ENCODE assay signal across 26 cellular contexts in the genomic region with DNA sequence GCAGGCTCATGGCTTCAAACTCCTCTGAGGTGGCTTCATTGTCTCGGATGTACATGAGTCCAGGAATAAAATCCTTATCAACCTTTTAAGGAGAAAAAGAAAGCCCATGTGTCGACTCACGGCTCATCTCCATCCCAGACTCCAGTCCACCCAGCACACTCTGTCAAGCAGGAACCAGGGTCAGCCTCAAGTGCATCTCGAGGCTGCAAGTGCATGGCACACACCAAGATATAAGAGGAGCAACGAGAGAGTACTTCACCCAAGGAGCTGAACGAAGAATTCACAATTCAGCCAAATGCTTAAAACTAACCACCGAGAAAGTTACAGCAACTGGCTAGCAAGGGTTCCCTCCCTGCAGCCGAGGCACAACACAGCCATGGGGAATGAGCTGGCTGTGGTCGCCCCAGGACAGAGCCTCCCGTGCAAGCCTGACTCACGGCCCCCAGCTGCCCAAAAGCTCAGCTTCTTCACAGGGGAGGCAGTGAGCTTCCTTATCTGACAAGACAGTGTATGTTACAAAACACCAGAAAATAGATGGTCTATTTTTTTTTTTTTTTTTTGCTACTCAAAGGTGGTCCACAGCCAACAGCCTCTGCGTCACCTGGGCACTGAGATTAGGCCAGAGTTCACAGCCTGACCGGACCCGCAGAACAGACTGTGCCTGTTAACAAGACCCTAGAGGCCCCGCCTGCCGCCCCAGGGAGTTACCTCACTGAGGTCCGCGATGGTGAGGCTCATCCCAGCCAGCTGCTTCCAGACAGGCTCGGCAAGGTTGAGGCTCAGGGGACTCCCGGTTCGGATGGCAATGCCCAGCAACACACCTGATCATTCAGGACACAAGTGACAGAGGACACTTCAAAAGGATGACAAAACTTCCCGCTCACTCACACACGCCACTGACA. TPM values are rescaled to one million over a fixed set of nuclear protein-coding genes. Genes with fewer than 3 reads are reported as not detected.
A peak's percentile ranks its signal among the peaks of the same experiment; 100 is the strongest.
DNase-seq lines count a peak whose midpoint lies in the region; ATAC-seq, FAIRE-seq and TF ChIP-seq lines count a peak whose summit lies in the region.
"Had no signal": no experiment of that assay in that cellular context is flagged by ENCODE, and none has a peak within 500 bp of the region (broad histone marks: within the 10 kb centered on the region; RNA-seq: fewer than 3 reads in every experiment).

No MANE protein-coding gene starts in this region.

- BruUV-seq in PC-3 (replicated peaks; lab: Mats Ljungman, UMichigan), result no TSS peak

- H3K36me3 ChIP-seq in GM23248 (ENCODE audit: low read depth) (peaks cover 6% of the 10 kb centered on the region; the same call in 1 of the 2 replicates), brain microvascular endothelial cell (replicated peaks) (peaks cover 43% of the 10 kb centered on the region), osteoblast (ENCODE audit: insufficient read depth, low read length) (peaks cover 66% of the 10 kb centered on the region), PC-3 (ENCODE audit: low read depth, low read length) (peaks cover 14% of the 10 kb centered on the region; the same call in 1 of the 2 replicates)

- in situ Hi-C loops in GM23248 (cut with MboI), result no loop called here
- in situ Hi-C loops in brain microvascular endothelial cell (cut with HindIII; ENCODE audit: low pct_ligation_motif_present, low sequenced_read_pairs), result no loop called here

- TF ChIP-seq CTCF in AG09309 (IDR thresholded peaks at IDR 0.05; ENCODE audit: control insufficient read depth, insufficient read depth, low read depth, low read length, missing control alignments) (no peak), brain microvascular endothelial cell (IDR thresholded peaks at IDR 0.05; ENCODE audit: low read depth, low read length, missing control alignments) (no peak), osteoblast (IDR thresholded peaks at IDR 0.05; ENCODE audit: extremely low read depth, low read depth, low read length) (no peak), PC-3 (conservative IDR thresholded peaks at IDR 0.05; ENCODE audit: low read depth, low read length) (no peak)

- no peak for FAIRE-seq in GM12892 (lab: Jason Lieb, UNC)
- FAIRE-seq: H54, keratinocyte, RCC 7860 had no signal

- H3K79me2 ChIP-seq in GM23248 (ENCODE audit: insufficient read depth) (no peaks in the 10 kb centered on the region), osteoblast (ENCODE audit: insufficient read depth, low read length) (no peaks in the 10 kb centered on the region), PC-3 (ENCODE audit: low read length) (no peaks in the 10 kb centered on the region)

- H3K4me2 ChIP-seq in GM23248 (ENCODE audit: unreplicated experiment), result no peak overlapping the region
- H3K4me2 ChIP-seq in osteoblast (ENCODE audit: insufficient read depth, low read length), result no peak overlapping the region
- H3K4me2 ChIP-seq in PC-3 (ENCODE audit: low read length), result no peak overlapping the region

- H3K9ac ChIP-seq in GM23248, result no peak overlapping the region
- no peak overlapping the region for H3K9ac ChIP-seq in PC-3 (ENCODE audit: low read length)

- H3F3A ChIP-seq in GM23248 (ENCODE audit: insufficient read depth) (peaks cover 7% of the 10 kb centered on the region; the same call in 1 of the 2 replicates), PC-3 (ENCODE audit: low read length, unreplicated experiment) (no peaks in the 10 kb centered on the region)

- DNase-seq in AG09309 (ENCODE audit: low read depth) (peak; percentile 37), GM23248 (peak; percentile 41), brain microvascular endothelial cell (peak; percentile 40), osteoblast (ENCODE audit: insufficient read length, low spot score, missing footprints) (peak; percentile 94), activated gamma-delta T cell (lab: John Stamatoyannopoulos, UW) (no peak), GM12892 (ENCODE audit: insufficient read length) (no peak), SIG-M5 treated with dmso at 0.1 percent for 504 hours (lab: John Stamatoyannopoulos, UW; ENCODE audit: unreplicated experiment) (no peak), PC-3 (no peak)
- DNase-seq: ACHN; activated CD4-positive, alpha-beta T cell treated with anti-CD3 and anti-CD28 coated beads, Interleukin-2, amount 10 ng/mL, durations not matched to agents 24 days and 14 days; effector CD4-positive, alpha-beta T cell; esophagus squamous epithelium; GDM1; NCI-H1417; NCI-H510A; occipital lobe; retina; T-helper 17 cell had no signal

- 88 to 90% methylated on average over 23 of the region's 23 CpGs for WGBS in GM23248 (ENCODE audit: low coverage in 1 of 2, low lambda C conversion rate in 2 of 2, missing lambda C conversion rate in 2 of 2), 2 experiments

- H3K9me2 ChIP-seq in GM23248 (ENCODE audit: insufficient read depth) (no peaks in the 10 kb centered on the region), PC-3 (replicated peaks; ENCODE audit: low read length) (no peaks in the 10 kb centered on the region)

- intact Hi-C loops in PC-3 (cut with micrococcal nuclease), result no loop called here

- H3K9me3 ChIP-seq in GM23248 (ENCODE audit: low read depth), result no peaks in the 10 kb centered on the region
- no peaks in the 10 kb centered on the region for H3K9me3 ChIP-seq in osteoblast (ENCODE audit: low read depth, low read length)
- H3K9me3 ChIP-seq in PC-3 (ENCODE audit: low read length), result no peaks in the 10 kb centered on the region
- H3K9me3 ChIP-seq: adrenal gland, esophagus squamous epithelium, gastroesophageal sphincter had no signal

- H3K4me1 ChIP-seq in GM23248 (ENCODE audit: insufficient read depth), result no peaks in the 10 kb centered on the region
- peaks cover 2% of the 10 kb centered on the region for H3K4me1 ChIP-seq in osteoblast (ENCODE audit: insufficient read depth, low read length)
- no peaks in the 10 kb centered on the region for H3K4me1 ChIP-seq in PC-3 (ENCODE audit: insufficient read depth, low read length)
- H3K4me1 ChIP-seq: adrenal gland had no signal

- CTCF ChIA-PET in PC-3 (lab: Charles Lee), result no interaction called here

- H2AFZ ChIP-seq in GM23248 (no peak overlapping the region), osteoblast (ENCODE audit: low read length) (no peak overlapping the region), PC-3 (ENCODE audit: low read length) (no peak overlapping the region)

- H3K27me3 ChIP-seq in GM23248 (replicated peaks; ENCODE audit: insufficient read depth) (no peaks in the 10 kb centered on the region), brain microvascular endothelial cell (replicated peaks) (no peaks in the 10 kb centered on the region), osteoblast (ENCODE audit: insufficient read depth, low read length) (no peaks in the 10 kb centered on the region), PC-3 (ENCODE audit: low read length) (no peaks in the 10 kb centered on the region)
- H3K27me3 ChIP-seq: adrenal gland, esophagus squamous epithelium, gastroesophageal sphincter had no signal

- H4K20me1 ChIP-seq in GM23248 (ENCODE audit: insufficient read depth) (no peaks in the 10 kb centered on the region), osteoblast (ENCODE audit: insufficient read depth, low read length) (peaks cover 11% of the 10 kb centered on the region), PC-3 (ENCODE audit: low read length) (no peaks in the 10 kb centered on the region)

- H3K4me3 ChIP-seq in AG09309 (ENCODE audit: control insufficient read depth, low read depth, low read length), result no peak overlapping the region
- H3K4me3 ChIP-seq in GM23248, result no peak overlapping the region
- H3K4me3 ChIP-seq in brain microvascular endothelial cell (ENCODE audit: low read depth, low read length), result no peak overlapping the region
- H3K4me3 ChIP-seq in osteoblast (ENCODE audit: insufficient read depth, low read length), result no peak overlapping the region
- no peak overlapping the region for H3K4me3 ChIP-seq in PC-3 (ENCODE audit: low read length)
- H3K4me3 ChIP-seq: adrenal gland, esophagus squamous epithelium, gastroesophageal sphincter, lung had no signal

- no peak overlapping the region for H3K27ac ChIP-seq in GM23248
- H3K27ac ChIP-seq in brain microvascular endothelial cell, result no peak overlapping the region
- peak overlapping the region; percentile 17 for H3K27ac ChIP-seq in osteoblast (ENCODE audit: low read depth, low read length)
- no peak overlapping the region for H3K27ac ChIP-seq in PC-3 (ENCODE audit: low read length)
- H3K27ac ChIP-seq: adrenal gland, esophagus squamous epithelium, gastroesophageal sphincter, HL-60, VCaP had no signal

- TF ChIP-seq POLR2A in GM12892 (IDR thresholded peaks at IDR 0.05; ENCODE audit: low read depth, low read length), result no peak

- POLR2A ChIA-PET in PC-3 (lab: Charles Lee; ENCODE audit: unreplicated experiment), result no interaction called here

- no peak for ATAC-seq in PC-3
- ATAC-seq: gastroesophageal sphincter, T-helper 17 cell had no signal

RNA-seq across cellular contexts. Expression of gene OCA2, which starts 15.9 kb away (rescaled TPM):
- total RNA-seq in GM23248 (2014; rRNA removed; shearing (Covaris generic)), result not detected in 2 replicates
- not detected in 2 replicates for polyA plus RNA-seq in GM23248 (2016; fragmentation: Nextera tagmentation; extraction: Ambion mirVana)
- total RNA-seq in osteoblast (not detected in 2 replicates), PC-3 (2014; rRNA removed) (not detected in 2 replicates)
- polyA plus RNA-seq in GM12892 (2012; ENCODE audit: missing spikeins), result not detected
- total RNA-seq: activated CD4-positive, alpha-beta T cell treated with anti-CD3 and anti-CD28 coated beads, Interleukin-2, amount 10 ng/mL, durations not matched to agents 24 days and 14 days; T-helper 17 cell had no signal

Comparison
In these comparisons a context has a peak if more than half of its experiments do, and no peak if none do; other contexts are left out.
1. DNase-seq: peak in AG09309 (single experiment), GM23248 (single experiment), brain microvascular endothelial cell (single experiment) and osteoblast (single experiment); none in activated gamma-delta T cell (single experiment), GM12892 (single experiment), SIG-M5 treated with dmso at 0.1 percent for 504 hours (single experiment) and PC-3 (single experiment).